In genomic region chr6:144977250-144977864, GRCh38 we compare ENCODE assay signal across 8 cellular contexts.
A peak's percentile ranks its signal among the peaks of the same experiment; 100 is the strongest.
DNase-seq lines count a peak whose midpoint lies in the region; ATAC-seq and TF ChIP-seq lines count a peak whose summit lies in the region.
"Not testable (repeated sequence)": the region's sequence is repeated elsewhere in the genome, so short reads cannot be mapped to it uniquely, and the experiment has no call there.

No MANE protein-coding gene starts in this region.

- not testable (repeated sequence) for H3K4me3 ChIP-seq in DND-41 (ENCODE audit: low read depth in 1 of 2, low read length in 2 of 2)
- H3K4me3 ChIP-seq in iPS-15b (ENCODE audit: low read depth, low read length): peak overlapping the region; percentile 32

- not testable (repeated sequence) for H4K20me1 ChIP-seq in DND-41 (ENCODE audit: insufficient read depth, low read length)

- DNase-seq in DND-41: peak; percentile 19
- DNase-seq in KBM-7: peak; percentile 35
- DNase-seq in NCI-H2196 (lab: John Stamatoyannopoulos, UW; ENCODE audit: unreplicated experiment): peak; percentile 19
- peak; percentile 2 for DNase-seq in SIG-M5 treated with dmso at 0.1 percent for 504 hours (lab: John Stamatoyannopoulos, UW; ENCODE audit: unreplicated experiment)
- DNase-seq in MCF 10A (ENCODE audit: unreplicated experiment): peak; percentile 20
- peak; percentile 52 for DNase-seq in nephron progenitor cell
- DNase-seq in ureter (ENCODE audit: low spot score): peak; percentile 51

- TF ChIP-seq CTCF in DND-41 (IDR thresholded peaks at IDR 0.05; ENCODE audit: borderline replicate concordance, extremely low read depth, low read length, poor library complexity, severe bottlenecking); MCF 10A (IDR thresholded peaks at IDR 0.05; ENCODE audit: unreplicated experiment); nephron progenitor cell (IDR thresholded peaks at IDR 0.05): not testable (repeated sequence)

- H2AFZ ChIP-seq in DND-41 (ENCODE audit: low read depth, low read length): not testable (repeated sequence)

- H3K9me3 ChIP-seq in DND-41 (ENCODE audit: insufficient read depth, low read length, severe bottlenecking); iPS-15b (ENCODE audit: control insufficient read depth, insufficient read depth, low read length): not testable (repeated sequence)

- H3K36me3 Mint-ChIP-seq in MCF 10A (ENCODE audit: insufficient read depth, unreplicated experiment); nephron progenitor cell (ENCODE audit: low read depth): not testable (repeated sequence)

- not testable (repeated sequence) for ATAC-seq in DND-41 (ENCODE audit: insufficient read depth, low read depth)

- not testable (repeated sequence) for H3K79me2 ChIP-seq in DND-41 (ENCODE audit: insufficient read depth, low read length)

- intact Hi-C loops in MCF 10A (cut with micrococcal nuclease): not testable (repeated sequence)

- CTCF ChIA-PET in MCF 10A (lab: Yijun Ruan, JAX): interaction anchor here (0.6 to 1.4 kb wide), 3 partner anchors 23 to 66 kb away, joined by 3 to 5 read pairs (median 3); no protein-coding TSS in a partner anchor

- H3K4me2 ChIP-seq in DND-41 (ENCODE audit: insufficient read depth, low read length): not testable (repeated sequence)

- H3K4me3 Mint-ChIP-seq in MCF 10A (ENCODE audit: unreplicated experiment); nephron progenitor cell: not testable (repeated sequence)

- not testable (repeated sequence) for H3K9ac ChIP-seq in DND-41 (ENCODE audit: low read depth, low read length)
- H3K9ac ChIP-seq in iPS-15b (ENCODE audit: low read depth, low read length): peak overlapping the region; percentile 60

- in situ Hi-C loops in KBM-7 (cut with MboI; ENCODE audit: low pct_unique_long_range_greater_than_20kb, low sequenced_read_pairs): not testable (repeated sequence)

- not testable (repeated sequence) for H3K27me3 Mint-ChIP-seq in MCF 10A (ENCODE audit: insufficient read depth, unreplicated experiment); nephron progenitor cell (ENCODE audit: low read depth, poor library complexity)

- H3K4me1 Mint-ChIP-seq in MCF 10A (ENCODE audit: insufficient read depth, unreplicated experiment): not testable (repeated sequence)
- peaks cover 12% of the 10 kb centered on the region for H3K4me1 Mint-ChIP-seq in nephron progenitor cell

- POLR2A ChIA-PET in MCF 10A (lab: Yijun Ruan, JAX): not testable (repeated sequence)

- H3K27ac Mint-ChIP-seq in MCF 10A (ENCODE audit: low read depth, unreplicated experiment): not testable (repeated sequence)
- H3K27ac Mint-ChIP-seq in nephron progenitor cell: peak overlapping the region; percentile 8

- H3K9me3 Mint-ChIP-seq in MCF 10A (ENCODE audit: unreplicated experiment): not testable (repeated sequence)
- H3K9me3 Mint-ChIP-seq in nephron progenitor cell: peaks cover 43% of the 10 kb centered on the region

- H3K27ac ChIP-seq in DND-41 (ENCODE audit: low read length): not testable (repeated sequence)

- not testable (repeated sequence) for H3K27me3 ChIP-seq in DND-41 (ENCODE audit: insufficient read depth, low read length, poor library complexity); iPS-15b (ENCODE audit: control insufficient read depth, insufficient read depth, low read length)

- not testable (repeated sequence) for BruUV-seq in MCF 10A (replicated peaks; lab: Mats Ljungman, UMichigan)

- H3K4me1 ChIP-seq in DND-41 (ENCODE audit: insufficient read depth, low read length): not testable (repeated sequence)
- H3K4me1 ChIP-seq in iPS-15b (ENCODE audit: control insufficient read depth, insufficient read depth, low read length): peaks cover 14% of the 10 kb centered on the region

- not testable (repeated sequence) for H3K36me3 ChIP-seq in DND-41 (ENCODE audit: insufficient read depth, low read length); iPS-15b (ENCODE audit: control insufficient read depth, insufficient read depth, low read length)

Comparison
In these comparisons a context has a peak if more than half of its experiments do, and no peak if none do; other contexts are left out.
1. DNase-seq: peak in every context shown above with its lines; median percentile 52 in nephron progenitor cell; 51 in ureter; 35 in KBM-7; 20 in MCF 10A; 19 in DND-41; 19 in NCI-H2196; 2 in SIG-M5 treated with dmso at 0.1 percent for 504 hours.